1 cellular context compared by ENCODE assay signal in genomic region chr19:4697304-4697703, GRCh38.
TF ChIP-seq lines count a peak whose summit lies in the region.

No MANE protein-coding gene starts in this region.

TF ChIP-seq in H1, 55 proteins besides CTCF, POLR2A, EP300 and RAD21:
- TF ChIP-seq JUND (IDR thresholded peaks at IDR 0.05; ENCODE audit: low read length) (no peak), CBX8 (IDR thresholded peaks at IDR 0.05; ENCODE audit: borderline replicate concordance, low read depth, low read length) (no peak), SIX5 (IDR thresholded peaks at IDR 0.05; ENCODE audit: low read depth, low read length) (no peak), BACH1 (IDR thresholded peaks at IDR 0.05; ENCODE audit: low read length) (no peak), TAF7 (optimal IDR thresholded peaks at IDR 0.05; ENCODE audit: borderline replicate concordance, low read depth, low read length) (no peak), PHF8 (conservative IDR thresholded peaks at IDR 0.05; ENCODE audit: low read depth, low read length) (no peak), CEBPB (IDR thresholded peaks at IDR 0.05; ENCODE audit: low read depth, low read length) (no peak), SIRT6 (IDR thresholded peaks at IDR 0.05; ENCODE audit: low read length) (no peak), CREB1 (IDR thresholded peaks at IDR 0.05) (no peak), KDM1A (IDR thresholded peaks at IDR 0.05; ENCODE audit: borderline replicate concordance, low read length) (no peak), TCF12 (IDR thresholded peaks at IDR 0.05; ENCODE audit: low read depth, low read length) (no peak)
